10 cellular contexts compared by ENCODE assay signal in genomic region chr10:84348860-84349259, GRCh38. TPM values are rescaled to one million over a fixed set of nuclear protein-coding genes. Genes with fewer than 3 reads are reported as not detected.
DNase-seq lines count a peak whose midpoint lies in the region; ATAC-seq and TF ChIP-seq lines count a peak whose summit lies in the region.
"Had no signal": no experiment of that assay in that cellular context is flagged by ENCODE, and none has a peak within 500 bp of the region (broad histone marks: within the 10 kb centered on the region; RNA-seq: fewer than 3 reads in every experiment).

No MANE protein-coding gene starts in this region.

- no peak overlapping the region for H3K9ac ChIP-seq in skeletal muscle tissue (ENCODE audit: low read depth in 1 of 3, low read length in 3 of 3)

- DNase-seq in GM03348 (ENCODE audit: low spot score), result peak; percentile 53
- DNase-seq in adrenal gland, result no peak
- peak; percentile 43 for DNase-seq in fibroblast of villous mesenchyme (ENCODE audit: low read depth)
- no peak for DNase-seq in NCI-H1436 (lab: John Stamatoyannopoulos, UW)
- DNase-seq in right lobe of liver, result no peak
- DNase-seq: MM.1S, NCI-H69 had no signal

- H3K4me3 ChIP-seq in adrenal gland, result no peak overlapping the region
- no peak overlapping the region for H3K4me3 ChIP-seq in fibroblast of villous mesenchyme (ENCODE audit: low read depth, low read length)
- no peak overlapping the region for H3K4me3 ChIP-seq in skeletal muscle tissue (ENCODE audit: low read length in 3 of 3)
- H3K4me3 ChIP-seq in right lobe of liver, result no peak overlapping the region

- WGBS in adrenal gland, 4 donors, result 32 to 52% (median 38%) methylated on average over 2 of the region's 2 CpGs
- WGBS in right lobe of liver (ENCODE audit: insufficient coverage, low coverage, low lambda C conversion rate, missing lambda C conversion rate), result 77% methylated on average over 2 of the region's 2 CpGs

- TF ChIP-seq CTCF in adrenal gland (IDR thresholded peaks at IDR 0.05) (no peak), fibroblast of villous mesenchyme (IDR thresholded peaks at IDR 0.05; ENCODE audit: insufficient read depth, low read depth, low read length) (no peak), right lobe of liver (IDR thresholded peaks at IDR 0.05) (no peak)

- H3K27me3 ChIP-seq in adrenal gland (no peaks in the 10 kb centered on the region), skeletal muscle tissue (ENCODE audit: control insufficient read depth in 3 of 3, insufficient read depth in 3 of 3, low read length in 3 of 3) (no peaks in the 10 kb centered on the region), right lobe of liver (no peaks in the 10 kb centered on the region)

- no peaks in the 10 kb centered on the region for H3K9me3 ChIP-seq in adrenal gland (replicated peaks in 1 of 3)
- H3K9me3 ChIP-seq in skeletal muscle tissue (ENCODE audit: control insufficient read depth in 3 of 3, low read length in 3 of 3), result no peaks in the 10 kb centered on the region
- H3K9me3 ChIP-seq in right lobe of liver, result no peaks in the 10 kb centered on the region

- ATAC-seq in right lobe of liver, result no peak
- no peak for ATAC-seq in HG03108 (IDR thresholded peaks at IDR 0.05; ENCODE audit: unreplicated experiment)
- no peak for ATAC-seq in GM21526 (IDR thresholded peaks at IDR 0.05; ENCODE audit: low FRiP score, unreplicated experiment)

- TF ChIP-seq POLR2A in adrenal gland (IDR thresholded peaks at IDR 0.05), result no peak
- no peak for TF ChIP-seq POLR2A in right lobe of liver (IDR thresholded peaks at IDR 0.05)

- intact Hi-C loops in adrenal gland (cut with DNase I) (no loop called here), right lobe of liver (cut with DNase I) (no loop called here)

- H3K36me3 ChIP-seq in adrenal gland (replicated peaks in 1 of 2), result no peaks in the 10 kb centered on the region
- H3K36me3 ChIP-seq in skeletal muscle tissue (ENCODE audit: control insufficient read depth in 3 of 3, insufficient read depth in 3 of 3, low read length in 3 of 3), result no peaks in the 10 kb centered on the region
- no peaks in the 10 kb centered on the region for H3K36me3 ChIP-seq in right lobe of liver

- peak overlapping the region in 3 of 5 donors; percentile 31 to 71 (median 58) for H3K27ac ChIP-seq in adrenal gland
- peak overlapping the region; percentile 47 for H3K27ac ChIP-seq in skeletal muscle tissue (ENCODE audit: low read depth, low read length)
- no peak overlapping the region for H3K27ac ChIP-seq in right lobe of liver

- H3K4me1 ChIP-seq in adrenal gland (replicated peaks in 1 of 2) (peaks cover 3 to 11% of the 10 kb centered on the region in 2 donors), skeletal muscle tissue (ENCODE audit: control insufficient read depth in 3 of 3, insufficient read depth in 3 of 3, low read length in 3 of 3) (peaks cover 4 to 10% (median 8%) of the 10 kb centered on the region in 3 donors), right lobe of liver (peaks cover 0 to 9% (median 3%) of the 10 kb centered on the region in 4 donors)

RNA-seq across cellular contexts. Expression of gene CCSER2, which starts 20.5 kb away (rescaled TPM):
- total RNA-seq in adrenal gland, result 10 to 100 TPM; 22.2 to 63.9 (median 39.1) TPM
- 10 to 100 TPM in 1 of 3 donors, 1 to 10 TPM in 2; 8.3 to 49.2 (median 8.6) TPM for polyA plus RNA-seq in adrenal gland
- total RNA-seq in fibroblast of villous mesenchyme, result 34.8 and 48.4 TPM in 2 replicates
- total RNA-seq in skeletal muscle tissue, result 43.3 TPM
- total RNA-seq in right lobe of liver, result 10 to 100 TPM; 18.2 to 28.8 (median 25.9) TPM

Comparison
In these comparisons a context has a peak if more than half of its experiments do, and no peak if none do; other contexts are left out.
1. DNase-seq: peak in GM03348 (single experiment) and fibroblast of villous mesenchyme (single experiment); none in adrenal gland (0 of 7), NCI-H1436 (single experiment) and right lobe of liver (0 of 3).
2. H3K27ac ChIP-seq: peak in adrenal gland (3 of 5) and skeletal muscle tissue (single experiment); none in right lobe of liver (0 of 3).